10 cellular contexts compared by ENCODE assay signal in the genomic region with DNA sequence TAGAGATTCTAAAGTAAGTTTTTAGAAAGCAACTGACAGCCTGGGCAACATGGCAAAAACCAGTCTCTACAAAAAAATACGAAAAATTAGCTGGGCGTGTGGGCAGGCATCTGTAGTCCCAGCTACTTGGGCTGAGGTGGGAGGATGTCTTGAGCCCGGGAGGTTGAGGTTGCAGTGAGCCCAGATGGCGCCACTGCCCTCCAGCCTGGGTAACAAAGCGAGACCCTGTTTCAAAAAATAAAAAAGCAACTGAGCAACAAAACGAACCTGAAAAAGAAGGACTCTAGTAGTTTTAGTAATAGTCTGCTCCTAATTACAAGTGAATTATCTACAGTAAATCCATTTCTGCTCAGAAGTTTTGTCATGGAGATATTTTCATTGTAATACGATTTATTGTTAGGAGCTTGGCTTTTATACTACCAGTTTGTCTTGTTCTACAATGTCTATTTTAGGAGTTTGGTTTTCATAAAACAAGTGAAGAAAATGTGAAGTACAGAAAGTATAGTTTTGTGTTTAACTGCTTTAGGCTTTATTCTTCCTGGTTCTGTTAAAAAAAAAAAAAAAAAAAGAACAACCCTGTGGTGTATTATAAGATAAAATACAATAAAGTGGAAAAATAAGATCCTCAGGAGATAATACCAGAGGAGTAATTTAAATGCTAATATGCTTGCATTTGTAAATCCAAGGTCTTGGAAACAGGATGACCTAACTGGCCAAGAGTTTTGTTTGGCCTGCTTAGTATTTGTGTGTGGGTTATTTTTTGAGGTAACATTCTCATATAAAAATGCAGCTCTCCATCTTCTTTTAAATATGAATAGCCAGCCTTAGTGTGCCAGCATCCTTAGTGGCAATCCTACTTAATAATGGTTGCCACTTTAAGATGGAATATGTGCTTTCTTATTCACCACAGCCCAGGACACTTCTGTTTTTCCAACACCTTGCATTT. TPM values are rescaled to one million over a fixed set of nuclear protein-coding genes. Genes with fewer than 3 reads are reported as not detected.
DNase-seq lines count a peak whose midpoint lies in the region; ATAC-seq and TF ChIP-seq lines count a peak whose summit lies in the region.
"Had no signal": no experiment of that assay in that cellular context is flagged by ENCODE, and none has a peak within 500 bp of the region (broad histone marks: within the 10 kb centered on the region; RNA-seq: fewer than 3 reads in every experiment).

No MANE protein-coding gene starts in this region.

- H3K9ac ChIP-seq in HUES6 (ENCODE audit: low read length) = no peak overlapping the region

- TF ChIP-seq CTCF in spleen (IDR thresholded peaks at IDR 0.05 in 8 of 11, conservative IDR thresholded peaks at IDR 0.05 in 3 of 11) = no peak

- no peaks in the 10 kb centered on the region for H3K9me3 Mint-ChIP-seq in activated naive CD8-positive, alpha-beta T cell treated with anti-CD3 and anti-CD28 coated beads, Interleukin-2, amount 50 U/mL, for 24 hours

- no peak for TF ChIP-seq POLR2A in spleen (IDR thresholded peaks at IDR 0.05)

- H3K4me1 ChIP-seq in HUES6 (ENCODE audit: control insufficient read depth, insufficient read depth, low read length) (peaks cover 33% of the 10 kb centered on the region), mesodermal cell (ENCODE audit: control insufficient read depth, insufficient read depth, low read length, poor library complexity, severe bottlenecking) (peaks cover 4% of the 10 kb centered on the region), spleen (peaks cover 17 to 74% (median 53%) of the 10 kb centered on the region in 6 donors)

- H3K4me3 Mint-ChIP-seq in activated naive CD8-positive, alpha-beta T cell treated with anti-CD3 and anti-CD28 coated beads, Interleukin-2, amount 50 U/mL, for 24 hours = no peak overlapping the region

- peaks cover 37% of the 10 kb centered on the region for H3K36me3 Mint-ChIP-seq in activated naive CD8-positive, alpha-beta T cell treated with anti-CD3 and anti-CD28 coated beads, Interleukin-2, amount 50 U/mL, for 24 hours (ENCODE audit: low read depth)

- no peak for ATAC-seq in activated naive CD8-positive, alpha-beta T cell treated with anti-CD3 and anti-CD28 coated beads, Interleukin-2, amount 50 U/mL, for 24 hours
- ATAC-seq in GM18517 (IDR thresholded peaks at IDR 0.05; ENCODE audit: unreplicated experiment) = no peak

- intact Hi-C loops in spleen (cut with DNase I; ENCODE audit: low total_unique reads) = no loop called here

- H3K27me3 ChIP-seq in HUES6 (ENCODE audit: control insufficient read depth, insufficient read depth, low read length) (no peaks in the 10 kb centered on the region), spleen (replicated peaks in 1 of 7) (no peaks in the 10 kb centered on the region)

- H3K9me3 ChIP-seq in HUES6 (ENCODE audit: control insufficient read depth, insufficient read depth, low read depth, low read length) (no peaks in the 10 kb centered on the region), mesodermal cell (ENCODE audit: control insufficient read depth, low read length) (no peaks in the 10 kb centered on the region), spleen (no peaks in the 10 kb centered on the region)
- H3K9me3 ChIP-seq: left ventricle myocardium inferior had no signal

- DNase-seq in activated naive CD8-positive, alpha-beta T cell treated with anti-CD3 and anti-CD28 coated beads, Interleukin-2, amount 50 U/mL, for 24 hours = no peak
- no peak for DNase-seq in NCI-H128 (lab: John Stamatoyannopoulos, UW; ENCODE audit: unreplicated experiment)
- DNase-seq in spleen = no peak
- DNase-seq: left ventricle myocardium inferior; NCI-H2081; stimulated activated CD4-positive, alpha-beta T cell treated with anti-CD3 and anti-CD28 coated beads, Interleukin-12 subunit alpha, Interleukin-12 subunit beta, amount 100 ng/mL, for 4 hours had no signal

- H3K27ac Mint-ChIP-seq in activated naive CD8-positive, alpha-beta T cell treated with anti-CD3 and anti-CD28 coated beads, Interleukin-2, amount 50 U/mL, for 24 hours = peak overlapping the region; percentile 4

- peak overlapping the region; percentile 34 for H3K4me3 ChIP-seq in GM08714 (ENCODE audit: low read length)
- peak overlapping the region; percentile 94 for H3K4me3 ChIP-seq in HUES6 (ENCODE audit: low read depth, low read length)
- no peak overlapping the region for H3K4me3 ChIP-seq in mesodermal cell (ENCODE audit: extremely low read depth, insufficient read depth, low read length, poor library complexity, severe bottlenecking)
- peak overlapping the region in 1 of 8 donors; percentile 90 for H3K4me3 ChIP-seq in spleen

- 10 to 17% methylated on average over 2 of the region's 7 CpGs for WGBS in mesodermal cell (ENCODE audit: insufficient coverage in 2 of 2), 2 experiments
- WGBS in spleen, 5 donors = 47 to 71% (median 62%) methylated on average over 7 of the region's 7 CpGs

- peak overlapping the region; percentile 74 for H3K27ac ChIP-seq in HUES6 (ENCODE audit: low read depth, low read length)
- H3K27ac ChIP-seq in mesodermal cell (ENCODE audit: low read depth, low read length, severe bottlenecking) = peak overlapping the region; percentile 10
- peak overlapping the region in 1 of 8 donors; percentile 91 for H3K27ac ChIP-seq in spleen
- H3K27ac ChIP-seq: left ventricle myocardium inferior had no signal

- peaks cover 43% of the 10 kb centered on the region for H3K4me1 Mint-ChIP-seq in activated naive CD8-positive, alpha-beta T cell treated with anti-CD3 and anti-CD28 coated beads, Interleukin-2, amount 50 U/mL, for 24 hours

- H3K36me3 ChIP-seq in HUES6 (ENCODE audit: control insufficient read depth, insufficient read depth, low read length) (peaks cover 36% of the 10 kb centered on the region), mesodermal cell (ENCODE audit: control insufficient read depth, insufficient read depth, low read length) (peaks cover 31% of the 10 kb centered on the region), spleen (peaks cover 0 to 40% (median 11%) of the 10 kb centered on the region in 6 donors)

- H3K27me3 Mint-ChIP-seq in activated naive CD8-positive, alpha-beta T cell treated with anti-CD3 and anti-CD28 coated beads, Interleukin-2, amount 50 U/mL, for 24 hours = no peaks in the 10 kb centered on the region

RNA-seq across cellular contexts. Expression of gene TMX1, which starts 2.8 kb away (rescaled TPM):
- 36.7 TPM for polyA plus RNA-seq in mesodermal cell (2013, experiment 1 of 2)
- 43.0 TPM for polyA plus RNA-seq in mesodermal cell (2013, experiment 2 of 2)
- 10 to 100 TPM; 33.7 to 41.3 (median 39.0) TPM for total RNA-seq in spleen
- polyA plus RNA-seq in spleen = 1 to 10 TPM; 6.1 to 9.8 (median 9.6) TPM
